8 cellular contexts compared by ENCODE assay signal in the genomic region with DNA sequence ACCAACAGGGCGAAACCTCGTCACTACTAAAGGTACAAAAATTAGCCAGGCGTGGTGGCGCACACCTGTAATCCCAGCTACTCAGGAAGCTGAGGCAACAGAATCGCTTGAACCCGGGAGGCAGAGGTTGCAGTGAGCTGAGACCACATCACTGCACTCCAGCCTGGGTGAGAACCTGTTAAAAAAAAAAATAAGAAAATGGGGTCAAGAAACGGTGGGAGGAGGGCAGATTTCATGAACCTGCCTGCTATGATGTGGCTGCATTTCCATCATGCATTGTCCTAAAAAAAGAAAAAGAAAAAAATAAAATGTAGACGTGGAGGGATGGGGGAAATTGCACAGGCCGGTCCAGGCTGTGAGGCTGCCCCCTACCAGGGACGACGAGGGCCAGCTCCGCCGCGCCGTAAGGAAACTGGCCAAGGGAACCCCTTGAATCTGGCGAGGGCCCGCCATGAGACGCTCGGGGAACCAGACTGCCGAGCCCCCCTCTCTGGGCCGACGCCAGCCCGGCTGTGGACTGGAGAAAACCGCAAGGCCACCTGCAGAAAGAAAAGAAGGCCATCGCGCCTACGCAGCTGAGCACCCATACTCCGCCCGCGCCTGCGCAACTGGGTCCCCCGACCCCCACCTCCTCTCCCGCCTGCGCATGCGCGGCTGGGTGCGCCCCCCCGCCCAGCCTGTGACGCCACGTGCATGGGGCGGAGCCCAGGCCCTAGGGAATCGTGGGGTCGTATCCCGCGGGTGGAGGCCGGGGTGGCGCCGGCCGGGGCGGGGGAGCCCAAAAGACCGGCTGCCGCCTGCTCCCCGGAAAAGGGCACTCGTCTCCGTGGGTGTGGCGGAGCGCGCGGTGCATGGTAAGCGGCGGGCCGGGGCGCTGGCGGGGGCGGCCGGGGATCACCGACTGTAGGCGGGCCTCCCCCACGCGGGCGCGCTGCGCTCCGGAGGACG. TPM values are rescaled to one million over a fixed set of nuclear protein-coding genes. Genes with fewer than 3 reads are reported as not detected.
DNase-seq lines count a peak whose midpoint lies in the region; ATAC-seq and TF ChIP-seq lines count a peak whose summit lies in the region.

A gene (plus strand): TSS at position 699 of the 948 bp plus-strand sequence. CDS start 10,825 bp downstream, outside the sequence.

- H3K4me1 Mint-ChIP-seq in chondrocyte (ENCODE audit: low read depth) = peaks cover 41% of the 10 kb centered on the region

- H3K27me3 Mint-ChIP-seq in chondrocyte (ENCODE audit: low read depth) = no peaks in the 10 kb centered on the region

- no peaks in the 10 kb centered on the region for H3K9me3 Mint-ChIP-seq in chondrocyte (ENCODE audit: low read depth)

- peak; percentile 67 to 77 for DNase-seq in AML-193 (lab: John Stamatoyannopoulos, UW)
- peak; percentile 71 for DNase-seq in NCI-H446 treated with DMSO at 0.1 percent for 48 hours (lab: John Stamatoyannopoulos, UW)
- peak; percentile 85 to 88 for DNase-seq in activated CD4-positive, alpha-beta T cell treated with anti-CD3 and anti-CD28 coated beads for 24 hours (ENCODE audit: low read depth in 2 of 2)
- no peak for DNase-seq in chondrocyte (ENCODE audit: low spot score)
- DNase-seq in kidney tubule cell (ENCODE audit: low spot score) = peak; percentile 90
- DNase-seq in stimulated activated CD4-positive, alpha-beta T cell treated with anti-CD3 and anti-CD28 coated beads, Interleukin-1b, Interleukin-23, amount 100 ng/mL, for 1 hour (ENCODE audit: low read depth in 2 of 2) = peak; percentile 84 to 90

- H3K27ac Mint-ChIP-seq in chondrocyte (ENCODE audit: unreplicated experiment) = peak within 1 kb of the TSS; percentile 78

- TF ChIP-seq CTCF in chondrocyte (IDR thresholded peaks at IDR 0.05) = peak; percentile 55

- ATAC-seq in GM19043 (IDR thresholded peaks at IDR 0.05; ENCODE audit: low read depth, unreplicated experiment) (peak; percentile 66), HG03354 (IDR thresholded peaks at IDR 0.05; ENCODE audit: poor library complexity, severe bottlenecking, unreplicated experiment) (peak; percentile 77)

- no peaks in the 10 kb centered on the region for H3K36me3 Mint-ChIP-seq in chondrocyte (ENCODE audit: low read depth)

- H3K4me3 Mint-ChIP-seq in chondrocyte (ENCODE audit: unreplicated experiment) = peak within 1 kb of the TSS; percentile 95

RNA-seq across cellular contexts. Expression of the gene that starts here (rescaled TPM):
- 42.2 to 53.5 TPM (median 50.3 TPM) in 3 replicates for total RNA-seq in chondrocyte
